ENCODE assay signal across 8 cellular contexts in genomic region chr9:83622433-83622813, GRCh38. TPM values are rescaled to one million over a fixed set of nuclear protein-coding genes. Genes with fewer than 3 reads are reported as not detected.
A peak's percentile ranks its signal among the peaks of the same experiment; 100 is the strongest.
DNase-seq lines count a peak whose midpoint lies in the region; ATAC-seq, FAIRE-seq and TF ChIP-seq lines count a peak whose summit lies in the region.

No MANE protein-coding gene starts in this region.

- H3K27me3 Mint-ChIP-seq in activated T-helper 1 cell treated with anti-CD3 and anti-CD28 coated beads, Interleukin-12 subunit alpha, Interleukin-12 subunit beta, Interleukin-2, Interleukin-4 antibody, amounts not matched to agents 30 ng/mL and 10 ng/mL and 1 ng/mL, durations not matched to agents 14 hours and 24 hours and 36 hours (ENCODE audit: insufficient read depth), result peaks cover 10% of the 10 kb centered on the region

- H3K9ac ChIP-seq in BLaER1, result peak overlapping the region; percentile 89
- H3K9ac ChIP-seq in kidney (ENCODE audit: low read length in 2 of 2), result peak overlapping the region in 1 of 2 donors; percentile 9

- H3K27ac ChIP-seq in BLaER1 (peak overlapping the region; percentile 98), kidney (ENCODE audit: low read depth in 2 of 2, low read length in 2 of 2) (peak overlapping the region; percentile 81 to 86), thoracic aorta (peak overlapping the region; percentile 75 to 83)

- peaks cover 44% of the 10 kb centered on the region for H3K4me1 Mint-ChIP-seq in activated T-helper 1 cell treated with anti-CD3 and anti-CD28 coated beads, Interleukin-12 subunit alpha, Interleukin-12 subunit beta, Interleukin-2, Interleukin-4 antibody, amounts not matched to agents 30 ng/mL and 10 ng/mL and 1 ng/mL, durations not matched to agents 14 hours and 24 hours and 36 hours (ENCODE audit: low read depth)

- H3K9me3 ChIP-seq in BLaER1, result no peaks in the 10 kb centered on the region
- H3K9me3 ChIP-seq in kidney (ENCODE audit: control insufficient read depth in 1 of 2, low read length in 2 of 2), result no peaks in the 10 kb centered on the region
- no peaks in the 10 kb centered on the region for H3K9me3 ChIP-seq in thoracic aorta

- peaks cover 7% of the 10 kb centered on the region for H3K36me3 Mint-ChIP-seq in activated T-helper 1 cell treated with anti-CD3 and anti-CD28 coated beads, Interleukin-12 subunit alpha, Interleukin-12 subunit beta, Interleukin-2, Interleukin-4 antibody, amounts not matched to agents 30 ng/mL and 10 ng/mL and 1 ng/mL, durations not matched to agents 14 hours and 24 hours and 36 hours (ENCODE audit: low read depth)

- TF ChIP-seq CTCF in HFF-Myc (IDR thresholded peaks at IDR 0.05; ENCODE audit: low read depth, low read length, missing control alignments) (no peak), kidney (IDR thresholded peaks at IDR 0.05; ENCODE audit: borderline replicate concordance, extremely low read depth, insufficient read depth) (no peak), thoracic aorta (IDR thresholded peaks at IDR 0.05) (no peak), omental fat pad (IDR thresholded peaks at IDR 0.05) (no peak)

- ATAC-seq in thoracic aorta (ENCODE audit: insufficient number of reproducible peaks, low FRiP score, low read depth) (no peak), omental fat pad (ENCODE audit: low FRiP score) (no peak)

- peaks cover 15% of the 10 kb centered on the region for H3K4me1 ChIP-seq in BLaER1
- H3K4me1 ChIP-seq in kidney (ENCODE audit: control insufficient read depth in 1 of 2, insufficient read depth in 1 of 2, low read depth in 1 of 2, low read length in 2 of 2), result peaks cover 0 to 9% of the 10 kb centered on the region in 2 donors
- peaks cover 0 to 9% of the 10 kb centered on the region in 2 donors for H3K4me1 ChIP-seq in thoracic aorta (ENCODE audit: control insufficient read depth in 1 of 2, low read depth in 2 of 2)

- peak overlapping the region; percentile 91 for H3K4me3 Mint-ChIP-seq in activated T-helper 1 cell treated with anti-CD3 and anti-CD28 coated beads, Interleukin-12 subunit alpha, Interleukin-12 subunit beta, Interleukin-2, Interleukin-4 antibody, amounts not matched to agents 30 ng/mL and 10 ng/mL and 1 ng/mL, durations not matched to agents 14 hours and 24 hours and 36 hours

- peak overlapping the region; percentile 97 for H3K27ac Mint-ChIP-seq in activated T-helper 1 cell treated with anti-CD3 and anti-CD28 coated beads, Interleukin-12 subunit alpha, Interleukin-12 subunit beta, Interleukin-2, Interleukin-4 antibody, amounts not matched to agents 30 ng/mL and 10 ng/mL and 1 ng/mL, durations not matched to agents 14 hours and 24 hours and 36 hours

- H4K20me1 ChIP-seq in BLaER1, result no peaks in the 10 kb centered on the region

- DNase-seq in HFF-Myc (ENCODE audit: extremely low read depth, low read depth) (no peak), kidney (no peak), thoracic aorta (ENCODE audit: low spot score) (no peak), GM12891 (ENCODE audit: insufficient read length, low spot score) (no peak), NCI-H1694 treated with DMSO at 0.1 percent for 48 hours (lab: John Stamatoyannopoulos, UW) (no peak), omental fat pad (ENCODE audit: low spot score) (no peak)
- no peak for DNase-seq in activated T-helper 1 cell treated with anti-CD3 and anti-CD28 coated beads, Interleukin-12 subunit alpha, Interleukin-12 subunit beta, Interleukin-2, Interleukin-4 antibody, amounts not matched to agents 30 ng/mL and 10 ng/mL and 1 ng/mL, durations not matched to agents 14 hours and 24 hours and 36 hours (ENCODE audit: low spot score)

- no peak for TF ChIP-seq POLR2A in GM12891 (IDR thresholded peaks at IDR 0.05; ENCODE audit: low read depth, low read length)

- peak overlapping the region; percentile 86 for H3K4me2 ChIP-seq in BLaER1

- FAIRE-seq in kidney (lab: Jason Lieb, UNC) (no peak), GM12891 (lab: Jason Lieb, UNC) (no peak)

- H3K27me3 ChIP-seq in BLaER1 (no peaks in the 10 kb centered on the region), thoracic aorta (replicated peaks; ENCODE audit: insufficient read depth) (no peaks in the 10 kb centered on the region)

- no peaks in the 10 kb centered on the region for H3K9me3 Mint-ChIP-seq in activated T-helper 1 cell treated with anti-CD3 and anti-CD28 coated beads, Interleukin-12 subunit alpha, Interleukin-12 subunit beta, Interleukin-2, Interleukin-4 antibody, amounts not matched to agents 30 ng/mL and 10 ng/mL and 1 ng/mL, durations not matched to agents 14 hours and 24 hours and 36 hours

- H3K36me3 ChIP-seq in BLaER1 (peaks cover 12% of the 10 kb centered on the region), kidney (ENCODE audit: control insufficient read depth in 1 of 2, insufficient read depth in 2 of 2, low read length in 2 of 2) (no peaks in the 10 kb centered on the region), thoracic aorta (peaks cover 4% of the 10 kb centered on the region)

- H3K4me3 ChIP-seq in BLaER1, result peak overlapping the region; percentile 83
- peak overlapping the region; percentile 58 for H3K4me3 ChIP-seq in HFF-Myc (replicated peaks; ENCODE audit: low read depth, low read length)
- H3K4me3 ChIP-seq in kidney (ENCODE audit: low read length in 2 of 2), result peak overlapping the region; percentile 21 to 66
- H3K4me3 ChIP-seq in thoracic aorta, result peak overlapping the region; percentile 82

- intact Hi-C loops in activated T-helper 1 cell treated with anti-CD3 and anti-CD28 coated beads, Interleukin-12 subunit alpha, Interleukin-12 subunit beta, Interleukin-2, Interleukin-4 antibody, amounts not matched to agents 30 ng/mL and 10 ng/mL and 1 ng/mL, durations not matched to agents 14 hours and 24 hours and 36 hours (cut with micrococcal nuclease), result loop anchor here (1.0 to 5.0 kb wide), 4 partner anchors 194 to 675 kb away; partner anchors contain the start of genes GKAP1, HNRNPK, KIF27 and RMI1
- intact Hi-C loops in kidney (cut with DNase I), result loop anchor here (10.0 kb wide), 1 partner anchor 292 kb away; no protein-coding TSS in a partner anchor

TF ChIP-seq in GM12891, 5 proteins besides CTCF, POLR2A, EP300 and RAD21:
- TF ChIP-seq TAF1 (IDR thresholded peaks at IDR 0.05; ENCODE audit: low read depth, low read length) (no peak), POU2F2 (IDR thresholded peaks at IDR 0.05; ENCODE audit: low read depth, low read length) (no peak), POLR2AphosphoS5 (IDR thresholded peaks at IDR 0.05; ENCODE audit: low read depth, low read length) (no peak), SPI1 (IDR thresholded peaks at IDR 0.05; ENCODE audit: low read depth, low read length) (no peak), PAX5 (IDR thresholded peaks at IDR 0.05; ENCODE audit: insufficient read depth, low read length, severe bottlenecking) (no peak)

RNA-seq across cellular contexts. Expression of gene IDNK, which starts 0.5 kb away (rescaled TPM):
- 4.5 and 6.3 TPM in 2 replicates for total RNA-seq in activated T-helper 1 cell treated with anti-CD3 and anti-CD28 coated beads, Interleukin-12 subunit alpha, Interleukin-12 subunit beta, Interleukin-2, Interleukin-4 antibody, amounts not matched to agents 30 ng/mL and 10 ng/mL and 1 ng/mL, durations not matched to agents 14 hours and 24 hours and 36 hours
- total RNA-seq in kidney, result 7.4 TPM
- polyA plus RNA-seq in kidney (ENCODE audit: insufficient read depth, low read depth, low replicate concordance), result 39.2 TPM
- 1 to 10 TPM; 1.4 to 2.1 TPM for total RNA-seq in thoracic aorta
- 10.2 TPM for polyA plus RNA-seq in GM12891 (2012; ENCODE audit: low read depth, missing spikeins)
- 1 to 10 TPM; 5.9 to 9.0 (median 7.7) TPM for total RNA-seq in omental fat pad
